ENCODE assay signal across 11 cellular contexts in the genomic region with DNA sequence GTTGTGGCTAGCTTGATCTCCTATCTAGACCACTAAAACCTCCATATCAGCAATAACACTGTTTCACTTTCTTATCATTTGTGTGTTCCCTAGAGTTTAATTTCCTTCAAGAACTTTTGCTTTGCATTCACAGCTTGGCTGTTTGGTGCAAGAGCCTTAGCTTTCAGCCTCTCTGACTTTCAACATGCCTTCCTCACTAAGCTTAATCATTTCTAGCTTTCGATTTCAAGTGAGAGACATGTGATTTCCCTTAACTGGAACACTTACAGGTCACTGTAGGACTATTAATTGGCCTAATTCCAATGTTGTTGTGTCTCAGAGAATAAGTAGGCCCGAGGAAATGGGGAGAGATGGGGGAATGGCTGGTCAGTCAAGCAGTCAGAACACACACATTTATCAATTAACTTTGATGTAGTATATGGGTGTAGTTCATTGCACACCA. TPM values are rescaled to one million over a fixed set of nuclear protein-coding genes. Genes with fewer than 3 reads are reported as not detected.
DNase-seq lines count a peak whose midpoint lies in the region; ATAC-seq, FAIRE-seq and TF ChIP-seq lines count a peak whose summit lies in the region.
"Had no signal": no experiment of that assay in that cellular context is flagged by ENCODE, and none has a peak within 500 bp of the region (broad histone marks: within the 10 kb centered on the region; RNA-seq: fewer than 3 reads in every experiment).

No MANE protein-coding gene starts in this region.

- no peak overlapping the region for H3K4me2 ChIP-seq in HepG2 (ENCODE audit: low read depth, low read length)
- H3K4me2 ChIP-seq: BLaER1 treated with 17β-estradiol and CSF1 and Interleukin-3, amounts not matched to agents 10 nM and 100 nM; neural progenitor cell had no signal

- TF ChIP-seq CTCF in liver (IDR thresholded peaks at IDR 0.05; ENCODE audit: low read depth, low read length, missing input control) (no peak), HepG2 (CRISPR knock-in tag; IDR thresholded peaks at IDR 0.05) (no peak), foreskin fibroblast (IDR thresholded peaks at IDR 0.05; ENCODE audit: low read depth, low read length) (no peak)

- no peaks in the 10 kb centered on the region for H4K20me1 ChIP-seq in HepG2 (ENCODE audit: insufficient read depth, low read length)
- H4K20me1 ChIP-seq: BLaER1 treated with 17β-estradiol and CSF1 and Interleukin-3, amounts not matched to agents 10 nM and 100 nM had no signal

- H3K4me3 Mint-ChIP-seq in central memory CD8-positive, alpha-beta T cell, result peak overlapping the region; percentile 33
- H3K4me3 Mint-ChIP-seq: neural progenitor cell had no signal

- peaks cover 8% of the 10 kb centered on the region for H3K27me3 Mint-ChIP-seq in central memory CD8-positive, alpha-beta T cell

- BruUV-seq in HepG2 (replicated peaks; lab: Mats Ljungman, UMichigan), result no TSS peak

- H3K36me3 Mint-ChIP-seq in central memory CD8-positive, alpha-beta T cell (ENCODE audit: insufficient read depth), result no peaks in the 10 kb centered on the region
- H3K36me3 Mint-ChIP-seq: neural progenitor cell had no signal

- H3K4me1 ChIP-seq in liver (ENCODE audit: control insufficient read depth in 4 of 4, insufficient read depth in 4 of 4, low read length in 3 of 4) (peaks cover 0 to 10% (median 4%) of the 10 kb centered on the region in 4 donors), HepG2 (ENCODE audit: insufficient read depth, low read length) (no peaks in the 10 kb centered on the region)
- H3K4me1 ChIP-seq: neural progenitor cell had no signal

- peaks cover 21% of the 10 kb centered on the region for H3K4me1 Mint-ChIP-seq in central memory CD8-positive, alpha-beta T cell
- H3K4me1 Mint-ChIP-seq: neural progenitor cell had no signal

- peak overlapping the region; percentile 79 for H3K27ac Mint-ChIP-seq in central memory CD8-positive, alpha-beta T cell (ENCODE audit: low read depth)
- H3K27ac Mint-ChIP-seq: neural progenitor cell had no signal

- H3K9me3 ChIP-seq in liver (ENCODE audit: control insufficient read depth in 4 of 4, low read length in 3 of 4), result no peaks in the 10 kb centered on the region
- no peaks in the 10 kb centered on the region for H3K9me3 ChIP-seq in HepG2 (ENCODE audit: low read length)
- H3K9me3 ChIP-seq: BLaER1 treated with 17β-estradiol and CSF1 and Interleukin-3, amounts not matched to agents 10 nM and 100 nM had no signal

- in situ Hi-C loops in HepG2 (cut with HindIII; ENCODE audit: extremely low pct_ligation_motif_present, low pct_unique_long_range_greater_than_20kb), result no loop called here

- no peaks in the 10 kb centered on the region for H3K9me3 Mint-ChIP-seq in central memory CD8-positive, alpha-beta T cell
- H3K9me3 Mint-ChIP-seq: neural progenitor cell had no signal

- H3K27me3 ChIP-seq in liver (ENCODE audit: control insufficient read depth in 4 of 4, insufficient read depth in 4 of 4, low read length in 3 of 4) (no peaks in the 10 kb centered on the region), HepG2 (ENCODE audit: control insufficient read depth in 1 of 2, insufficient read depth in 2 of 2, low read length in 2 of 2) (no peaks in the 10 kb centered on the region)
- H3K27me3 ChIP-seq: BLaER1 treated with 17β-estradiol and CSF1 and Interleukin-3, amounts not matched to agents 10 nM and 100 nM had no signal

- no peak overlapping the region for H2AFZ ChIP-seq in HepG2 (ENCODE audit: low read length)
- H2AFZ ChIP-seq: neural progenitor cell had no signal

- CTCF ChIA-PET in HepG2 (lab: Yijun Ruan, JAX; ENCODE audit: low intra/inter-chr PET ratio, low total read pairs), result interaction anchor here (1.2 kb wide), 1 partner anchor 319 kb away, joined by 3 read pairs; no protein-coding TSS in a partner anchor

- no peak for TF ChIP-seq POLR2A in HepG2 (IDR thresholded peaks at IDR 0.05; ENCODE audit: insufficient read depth in 1 of 2, low read depth in 2 of 2, low read length in 2 of 2)

- WGBS in liver, result 35% methylated on average over 2 of the region's 2 CpGs
- 2% methylated on average over 2 of the region's 2 CpGs for WGBS in HepG2 (ENCODE audit: low lambda C conversion rate)

- POLR2A ChIA-PET in HepG2 (lab: Yijun Ruan, JAX), result interaction anchor here (0.8 kb wide), 1 partner anchor 10 kb away, joined by 5 read pairs; a partner anchor contains a TSS

- H3K4me3 ChIP-seq in liver (ENCODE audit: low read depth in 1 of 3, low read length in 3 of 3) (no peak overlapping the region), HepG2 (replicated peaks in 1 of 3; ENCODE audit: insufficient read depth in 1 of 3, low read depth in 2 of 3, low read length in 3 of 3) (no peak overlapping the region), foreskin fibroblast (ENCODE audit: low read depth in 1 of 2, low read length in 2 of 2) (no peak overlapping the region)
- H3K4me3 ChIP-seq: BLaER1 treated with 17β-estradiol and CSF1 and Interleukin-3, amounts not matched to agents 10 nM and 100 nM; neural progenitor cell had no signal

- TF ChIP-seq RAD21 in liver (IDR thresholded peaks at IDR 0.05) (no peak), HepG2 (CRISPR knock-in tag; IDR thresholded peaks at IDR 0.05) (no peak)

- DNase-seq in HepG2 (ENCODE audit: low spot score) (no peak), NCI-H1417 treated with DMSO at 0.1 percent for 48 hours (lab: John Stamatoyannopoulos, UW) (no peak), foreskin fibroblast (no peak), NCI-H2196 treated with DMSO at 0.1 percent for 48 hours (lab: John Stamatoyannopoulos, UW; ENCODE audit: unreplicated experiment) (no peak)
- no peak for DNase-seq in central memory CD8-positive, alpha-beta T cell (ENCODE audit: low spot score in 2 of 2)
- DNase-seq in activated CD4-positive, alpha-beta T cell treated with anti-CD3 and anti-CD28 coated beads, Interleukin-2, amount 50 U/mL, for 1 hour, result no peak

- H3K36me3 ChIP-seq in liver (ENCODE audit: control insufficient read depth in 4 of 4, insufficient read depth in 3 of 4, low read depth in 1 of 4, low read length in 3 of 4) (no peaks in the 10 kb centered on the region), HepG2 (replicated peaks in 1 of 2; ENCODE audit: control insufficient read depth in 1 of 2, insufficient read depth in 2 of 2, low read length in 2 of 2) (no peaks in the 10 kb centered on the region)
- H3K36me3 ChIP-seq: BLaER1 treated with 17β-estradiol and CSF1 and Interleukin-3, amounts not matched to agents 10 nM and 100 nM; neural progenitor cell had no signal

- no peak overlapping the region for H3K9ac ChIP-seq in liver (ENCODE audit: low read depth in 1 of 2, low read length in 2 of 2)
- no peak overlapping the region for H3K9ac ChIP-seq in HepG2 (ENCODE audit: insufficient read depth, low read depth, low read length)
- H3K9ac ChIP-seq: BLaER1 treated with 17β-estradiol and CSF1 and Interleukin-3, amounts not matched to agents 10 nM and 100 nM; neural progenitor cell had no signal

- no peaks in the 10 kb centered on the region for H3K79me2 ChIP-seq in HepG2 (ENCODE audit: insufficient read depth, low read length)

- no peak for ATAC-seq in HepG2
- peak; percentile 91 for ATAC-seq in HG03135 (IDR thresholded peaks at IDR 0.05; ENCODE audit: unreplicated experiment)
- ATAC-seq in central memory CD8-positive, alpha-beta T cell (replicated peaks; ENCODE audit: extremely low read depth, poor library complexity, severe bottlenecking), result no peak

- intact Hi-C loops in HepG2 (cut with micrococcal nuclease; ENCODE audit: unreplicated experiment), result no loop called here

- H3K27ac ChIP-seq in liver (ENCODE audit: low read depth in 1 of 2, low read length in 2 of 2), result peak overlapping the region; percentile 6 to 8
- H3K27ac ChIP-seq in HepG2 (ENCODE audit: extremely low read length, insufficient read depth, low read length), result no peak overlapping the region
- H3K27ac ChIP-seq: BLaER1 treated with 17β-estradiol and CSF1 and Interleukin-3, amounts not matched to agents 10 nM and 100 nM; neural progenitor cell had no signal

- no peak for FAIRE-seq in HepG2 (lab: Jason Lieb, UNC)
- FAIRE-seq: TTC549 had no signal

- TF ChIP-seq EP300 in HepG2 (IDR thresholded peaks at IDR 0.05; ENCODE audit: low read depth in 2 of 2, low read length in 2 of 2) (no peak), HepG2 (CRISPR knock-in tag; IDR thresholded peaks at IDR 0.05; ENCODE audit: borderline replicate concordance) (no peak)

TF ChIP-seq in liver, 16 proteins besides CTCF, POLR2A, EP300 and RAD21:
- TF ChIP-seq TAF1 (conservative IDR thresholded peaks at IDR 0.05) (no peak), YY1 (IDR thresholded peaks at IDR 0.05) (peak; percentile 17), RXRA (IDR thresholded peaks at IDR 0.05) (peak in 1 of 2 donors; percentile 19)

TF ChIP-seq in HepG2, 621 proteins besides CTCF, POLR2A, EP300 and RAD21 (continues in another document):
- TF ChIP-seq MXD4 (CRISPR knock-in tag; IDR thresholded peaks at IDR 0.05), result no peak

RNA-seq across cellular contexts. Expression of a gene that starts 10.6 kb away (rescaled TPM):
- total RNA-seq in liver (100 to 1,000 TPM in 1 of 2 donors, 1 to 10 TPM in 1; 8.9 to 250 TPM), HepG2 (2016; rRNA removed; fragmentation: Illumina TruSeq; extraction: Trizol) (7.5 and 10.7 TPM in 2 replicates)
- polyA plus RNA-seq in liver (1 to 10 TPM; 6.1 to 6.3 TPM), HepG2 (2011; rRNA removed) (3.1 and 4.0 TPM in 2 replicates)
- total RNA-seq in HepG2 (2016; cell fraction: cytosol; rRNA removed; fragmentation: Illumina TruSeq; extraction: Trizol; ENCODE audit: low read depth), result 2.2 and 3.2 TPM in 2 replicates
- total RNA-seq in HepG2 (2016; cell fraction: insoluble cytoplasmic fraction; rRNA removed; fragmentation: Illumina TruSeq; extraction: Trizol), result 7.6 and 10.7 TPM in 2 replicates
- total RNA-seq in HepG2 (2016; cell fraction: membrane; rRNA removed; fragmentation: Illumina TruSeq; extraction: Trizol), result 7.3 and 7.9 TPM in 2 replicates
- 3.5 and 4.5 TPM in 2 replicates for total RNA-seq in HepG2 (2016; cell fraction: nucleus; rRNA removed; fragmentation: Illumina TruSeq; extraction: Trizol)
- polyA plus RNA-seq in HepG2 (2011; cell fraction: cytosol; rRNA removed), result 2.3 and 4.0 TPM in 2 replicates
- 1.1 and 2.2 TPM in 2 replicates for polyA plus RNA-seq in HepG2 (2011; cell fraction: nucleus; rRNA removed)
- polyA plus RNA-seq in HepG2 (2012), result 3.4 and 4.2 TPM in 2 replicates
- 1.8 and 2.7 TPM in 2 replicates for polyA plus RNA-seq in HepG2 (2016; cell fraction: cytosol; fragmentation: Illumina TruSeq; extraction: Trizol; ENCODE audit: low read depth)
- polyA plus RNA-seq in HepG2 (2016; cell fraction: insoluble cytoplasmic fraction; fragmentation: Illumina TruSeq; extraction: Trizol; ENCODE audit: low read depth), result 10.6 and 11.1 TPM in 2 replicates
- polyA plus RNA-seq in HepG2 (2016; cell fraction: membrane; fragmentation: Illumina TruSeq; extraction: Trizol; ENCODE audit: low read depth), result 7.4 and 7.5 TPM in 2 replicates
- 3.8 and 4.5 TPM in 2 replicates for polyA plus RNA-seq in HepG2 (2016; cell fraction: nucleus; fragmentation: Illumina TruSeq; extraction: Trizol; ENCODE audit: insufficient read depth, low read depth)
- 1.1 and 4.0 TPM in 2 replicates for polyA minus RNA-seq in HepG2 (2011; rRNA and poly(A)+ RNA removed; ENCODE audit: low replicate concordance)
- 0.88 and 2.1 TPM in 2 replicates for polyA minus RNA-seq in HepG2 (2011; cell fraction: cytosol; rRNA and poly(A)+ RNA removed)
- 2.8 and 5.0 TPM in 2 replicates for polyA minus RNA-seq in HepG2 (2011; cell fraction: nucleus; rRNA and poly(A)+ RNA removed)
